Comparison of ENCODE assay signal across 15 cellular contexts in the genomic region with DNA sequence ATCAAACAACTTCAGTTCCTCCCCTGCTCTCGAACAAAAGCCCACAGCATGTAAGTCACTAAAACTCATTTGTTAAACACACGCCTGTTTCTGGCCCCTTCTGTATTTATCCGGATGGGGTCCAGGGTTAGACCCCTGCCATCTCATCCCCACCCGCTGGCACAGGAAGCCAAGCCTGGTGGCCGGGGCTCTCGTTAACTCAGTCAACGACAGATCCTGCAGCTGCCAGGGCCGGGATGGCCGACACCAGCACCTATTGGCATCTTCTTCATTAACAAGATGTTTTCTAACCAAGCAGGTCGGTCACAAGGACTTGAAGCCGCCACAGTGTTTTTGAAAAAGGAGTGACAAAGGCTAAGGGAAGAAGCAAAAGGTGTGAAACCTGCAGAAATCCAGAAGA.
DNase-seq lines count a peak whose midpoint lies in the region; ATAC-seq and TF ChIP-seq lines count a peak whose summit lies in the region.
"Had no signal": no experiment of that assay in that cellular context is flagged by ENCODE, and none has a peak within 500 bp of the region (broad histone marks: within the 10 kb centered on the region; RNA-seq: fewer than 3 reads in every experiment).

No MANE protein-coding gene starts in this region.

- H3K4me3 ChIP-seq in right atrium auricular region (no peak overlapping the region), left ventricle myocardium inferior (no peak overlapping the region), muscle layer of duodenum (ENCODE audit: low read depth in 1 of 2, low read length in 2 of 2) (no peak overlapping the region)
- H3K4me3 ChIP-seq: breast epithelium, SJCRH30 had no signal

- DNase-seq in right atrium auricular region (ENCODE audit: low spot score) = peak; percentile 55
- no peak for DNase-seq in left ventricle myocardium inferior
- no peak for DNase-seq in inferior parietal cortex (ENCODE audit: extremely low spot score)
- DNase-seq: DMS 273 treated with DMSO at 0.1 percent for 48 hours, IMR-90, MV-4-11, retina, SJCRH30 had no signal

- TF ChIP-seq CTCF in right atrium auricular region (IDR thresholded peaks at IDR 0.05) (no peak), left ventricle myocardium inferior (IDR thresholded peaks at IDR 0.05; ENCODE audit: borderline replicate concordance) (no peak), brain (conservative IDR thresholded peaks at IDR 0.05) (no peak)

- ATAC-seq in GM21526 (IDR thresholded peaks at IDR 0.05; ENCODE audit: low FRiP score, unreplicated experiment) = no peak
- no peak for ATAC-seq in HG03442 (IDR thresholded peaks at IDR 0.05; ENCODE audit: unreplicated experiment)
- ATAC-seq: activated naive CD4-positive, alpha-beta T cell treated with anti-CD3 and anti-CD28 coated beads, Interleukin-2, amount 50 U/mL, for 72 hours; natural killer cell treated with Interleukin-12 subunit alpha and Interleukin-12 subunit beta and Interleukin-15 and Interleukin-18, amount 100 ng/mL, for 72 hours had no signal

- intact Hi-C loops in left ventricle myocardium inferior (cut with micrococcal nuclease) = no loop called here

- H3K27me3 Mint-ChIP-seq in brain = no peaks in the 10 kb centered on the region

- H3K4me1 ChIP-seq in right atrium auricular region (peaks cover 0 to 38% of the 10 kb centered on the region in 2 donors), left ventricle myocardium inferior (peaks cover 50% of the 10 kb centered on the region), muscle layer of duodenum (ENCODE audit: control insufficient read depth in 1 of 2, insufficient read depth in 2 of 2, low read length in 2 of 2) (peaks cover 6 to 25% of the 10 kb centered on the region in 2 donors)
- H3K4me1 ChIP-seq: breast epithelium, SJCRH30 had no signal

- peaks cover 0 to 5% (median 0%) of the 10 kb centered on the region in 5 experiments for H3K9me3 Mint-ChIP-seq in brain
- H3K9me3 Mint-ChIP-seq: activated naive CD4-positive, alpha-beta T cell treated with anti-CD3 and anti-CD28 coated beads, Interleukin-2, amount 50 U/mL, for 72 hours; natural killer cell treated with Interleukin-12 subunit alpha and Interleukin-12 subunit beta and Interleukin-15 and Interleukin-18, amount 100 ng/mL, for 72 hours had no signal

- peaks cover 75% of the 10 kb centered on the region for H3K4me1 Mint-ChIP-seq in brain

- peak overlapping the region; percentile 25 to 95 (median 71) for H3K27ac Mint-ChIP-seq in brain
- H3K27ac Mint-ChIP-seq: activated naive CD4-positive, alpha-beta T cell treated with anti-CD3 and anti-CD28 coated beads, Interleukin-2, amount 50 U/mL, for 72 hours had no signal

- H3K4me3 Mint-ChIP-seq in brain = peak overlapping the region in 3 of 5 experiments; percentile 20 to 59 (median 23)

- H3K36me3 ChIP-seq in right atrium auricular region = no peaks in the 10 kb centered on the region
- H3K36me3 ChIP-seq in left ventricle myocardium inferior = no peaks in the 10 kb centered on the region
- H3K36me3 ChIP-seq in muscle layer of duodenum (ENCODE audit: control insufficient read depth in 1 of 2, insufficient read depth in 2 of 2, low read length in 2 of 2) = peaks cover 0 to 10% of the 10 kb centered on the region in 2 donors
- H3K36me3 ChIP-seq: breast epithelium, SJCRH30 had no signal

- H3K36me3 Mint-ChIP-seq in brain = peaks cover 41% of the 10 kb centered on the region
- H3K36me3 Mint-ChIP-seq: activated naive CD4-positive, alpha-beta T cell treated with anti-CD3 and anti-CD28 coated beads, Interleukin-2, amount 50 U/mL, for 72 hours; natural killer cell treated with Interleukin-12 subunit alpha and Interleukin-12 subunit beta and Interleukin-15 and Interleukin-18, amount 100 ng/mL, for 72 hours had no signal

- H3K27me3 ChIP-seq in right atrium auricular region = no peaks in the 10 kb centered on the region
- H3K27me3 ChIP-seq in left ventricle myocardium inferior (ENCODE audit: low read depth) = no peaks in the 10 kb centered on the region
- H3K27me3 ChIP-seq in muscle layer of duodenum (ENCODE audit: low read depth, low read length) = no peaks in the 10 kb centered on the region
- H3K27me3 ChIP-seq: breast epithelium, SJCRH30 had no signal

- H3K9me3 ChIP-seq in right atrium auricular region (no peaks in the 10 kb centered on the region), left ventricle myocardium inferior (replicated peaks) (no peaks in the 10 kb centered on the region), muscle layer of duodenum (ENCODE audit: control insufficient read depth in 1 of 2, low read length in 2 of 2) (no peaks in the 10 kb centered on the region)
- H3K9me3 ChIP-seq: breast epithelium, SJCRH30 had no signal

- H3K27ac ChIP-seq in right atrium auricular region (no peak overlapping the region), left ventricle myocardium inferior (replicated peaks) (no peak overlapping the region), muscle layer of duodenum (ENCODE audit: low read length) (peak overlapping the region; percentile 84)
- H3K27ac ChIP-seq: breast epithelium, SJCRH30 had no signal
